In genomic region chr9:137046094-137046787, GRCh38 we compare ENCODE assay signal across 1 cellular context.
TF ChIP-seq lines count a peak whose summit lies in the region.

TSS of gene NPDC1 (minus strand) at chr9:137046177. CDS start at chr9:137045989, 188 bp downstream.

TF ChIP-seq in HepG2, 621 proteins besides CTCF, POLR2A, EP300 and RAD21 (continued from another document and continues in another):
- TF ChIP-seq ZBTB40 (IDR thresholded peaks at IDR 0.05) = no peak
- TF ChIP-seq ZBTB40 (CRISPR knock-in tag; IDR thresholded peaks at IDR 0.05) = peak; percentile 54; the same call in 1 of the 2 replicates
- TF ChIP-seq ZNF251 (CRISPR knock-in tag; IDR thresholded peaks at IDR 0.05) = no peak
- TF ChIP-seq YEATS4 (CRISPR knock-in tag; IDR thresholded peaks at IDR 0.05; ENCODE audit: borderline replicate concordance) = no peak; the same call in 1 of the 2 replicates
- 0 out of 2 replicates have a peak, but pooled peaks have one; percentile 21 for TF ChIP-seq ZNF784 (CRISPR knock-in tag; IDR thresholded peaks at IDR 0.05; ENCODE audit: borderline replicate concordance)
- TF ChIP-seq ZNF326 (CRISPR knock-in tag; IDR thresholded peaks at IDR 0.05; ENCODE audit: borderline replicate concordance) = 0 out of 2 replicates have a peak, but pooled peaks have one; percentile 40
- peak; percentile 46 for TF ChIP-seq SPEN (CRISPR knock-in tag; IDR thresholded peaks at IDR 0.05; ENCODE audit: low read depth)
- TF ChIP-seq ZNF503 (CRISPR knock-in tag; IDR thresholded peaks at IDR 0.05) = 0 out of 2 replicates have a peak, but pooled peaks have one; percentile 47
- TF ChIP-seq HNF1B (CRISPR knock-in tag; IDR thresholded peaks at IDR 0.05) = peak; percentile 77
- TF ChIP-seq ATF3 (CRISPR knock-in tag; IDR thresholded peaks at IDR 0.05) = peak; percentile 49; the same call in 1 of the 2 replicates
- TF ChIP-seq ZSCAN21 (CRISPR knock-in tag; IDR thresholded peaks at IDR 0.05; ENCODE audit: borderline replicate concordance) = no peak; the same call in 1 of the 2 replicates
- TF ChIP-seq LRRFIP1 (CRISPR knock-in tag; conservative IDR thresholded peaks at IDR 0.05) = 0 out of 2 replicates have a peak, but pooled peaks have one; percentile 79
- TF ChIP-seq ZFP37 (CRISPR knock-in tag; IDR thresholded peaks at IDR 0.05; ENCODE audit: borderline replicate concordance) = peak; percentile 93; the same call in 1 of the 2 replicates
- peak; percentile 12; the same call in 1 of the 2 replicates for TF ChIP-seq ZNF205 (CRISPR knock-in tag; IDR thresholded peaks at IDR 0.05)
- peak; percentile 80; the same call in 1 of the 2 replicates for TF ChIP-seq ZFP90 (CRISPR knock-in tag; IDR thresholded peaks at IDR 0.05; ENCODE audit: borderline replicate concordance)
- 0 out of 2 replicates have a peak, but pooled peaks have one; percentile 59 for TF ChIP-seq RFXAP (CRISPR knock-in tag; IDR thresholded peaks at IDR 0.05; ENCODE audit: borderline replicate concordance)
- TF ChIP-seq ZNF616 (CRISPR knock-in tag; IDR thresholded peaks at IDR 0.05; ENCODE audit: low read depth) = peak; percentile 34; the same call in 1 of the 2 replicates
- no peak; the same call in 1 of the 2 replicates for TF ChIP-seq ZNF724P (CRISPR knock-in tag; IDR thresholded peaks at IDR 0.05; ENCODE audit: borderline replicate concordance)
- peak; percentile 57 for TF ChIP-seq ZBTB7A (CRISPR knock-in tag; IDR thresholded peaks at IDR 0.05)
- peak; percentile 66; the same call in 1 of the 2 replicates for TF ChIP-seq HES4 (CRISPR knock-in tag; IDR thresholded peaks at IDR 0.05; ENCODE audit: borderline replicate concordance)
- 0 out of 2 replicates have a peak, but pooled peaks have one; percentile 58 for TF ChIP-seq ATF6 (CRISPR knock-in tag; conservative IDR thresholded peaks at IDR 0.05)
- TF ChIP-seq NFKB2 (CRISPR knock-in tag; IDR thresholded peaks at IDR 0.05; ENCODE audit: borderline replicate concordance) = peak; percentile 78; the same call in 1 of the 2 replicates
- TF ChIP-seq SP4 (CRISPR knock-in tag; IDR thresholded peaks at IDR 0.05) = peak; percentile 59
- TF ChIP-seq MTA1 (CRISPR knock-in tag; IDR thresholded peaks at IDR 0.05; ENCODE audit: borderline replicate concordance) = 0 out of 2 replicates have a peak, but pooled peaks have one; percentile 58
- TF ChIP-seq ZNF7 (CRISPR knock-in tag; IDR thresholded peaks at IDR 0.05) = no peak
- peak; percentile 77; the same call in 1 of the 2 replicates for TF ChIP-seq EHMT2 (IDR thresholded peaks at IDR 0.05; ENCODE audit: borderline replicate concordance, low read depth, low read length)
- no peak for TF ChIP-seq PHB2 (IDR thresholded peaks at IDR 0.05; ENCODE audit: partially characterized antibody)
- TF ChIP-seq KLF6 (CRISPR knock-in tag; IDR thresholded peaks at IDR 0.05) = peak; percentile 86; the same call in 1 of the 2 replicates
- TF ChIP-seq CHD4 (IDR thresholded peaks at IDR 0.05; ENCODE audit: borderline replicate concordance, low read length) = no peak
- TF ChIP-seq ZNF225 (CRISPR knock-in tag; IDR thresholded peaks at IDR 0.05) = peak; percentile 89; the same call in 1 of the 2 replicates
- TF ChIP-seq NR2F6 (IDR thresholded peaks at IDR 0.05) = no peak
- 0 out of 2 replicates have a peak, but pooled peaks have one; percentile 38 for TF ChIP-seq NR2F6 (CRISPR knock-in tag; IDR thresholded peaks at IDR 0.05)
- TF ChIP-seq ZBTB20 (CRISPR knock-in tag; IDR thresholded peaks at IDR 0.05; ENCODE audit: borderline replicate concordance, low read depth) = peak; percentile 73; the same call in 1 of the 2 replicates
- peak; percentile 96 for TF ChIP-seq SMAD3 (CRISPR knock-in tag; IDR thresholded peaks at IDR 0.05)
- TF ChIP-seq MXD4 (CRISPR knock-in tag; IDR thresholded peaks at IDR 0.05) = peak; percentile 69; the same call in 1 of the 2 replicates
- peak; percentile 87; the same call in 1 of the 2 replicates for TF ChIP-seq SP140L (CRISPR knock-in tag; IDR thresholded peaks at IDR 0.05; ENCODE audit: borderline replicate concordance)
- peak; percentile 78 for TF ChIP-seq ZNF230 (CRISPR knock-in tag; IDR thresholded peaks at IDR 0.05)
- peak; percentile 80 for TF ChIP-seq ZNF501 (CRISPR knock-in tag; IDR thresholded peaks at IDR 0.05)
- TF ChIP-seq ZNF331 (CRISPR knock-in tag; IDR thresholded peaks at IDR 0.05) = peak; percentile 87
- peak; percentile 85 for TF ChIP-seq ZNF124 (CRISPR knock-in tag; IDR thresholded peaks at IDR 0.05)
- no peak for TF ChIP-seq CBX2 (IDR thresholded peaks at IDR 0.05; ENCODE audit: low read depth, low read length)
- no peak for TF ChIP-seq CBX2 (CRISPR knock-in tag; IDR thresholded peaks at IDR 0.05; ENCODE audit: low read depth)
- TF ChIP-seq ZNF614 (CRISPR knock-in tag; IDR thresholded peaks at IDR 0.05; ENCODE audit: borderline replicate concordance) = peak; percentile 69; the same call in 1 of the 2 replicates
- TF ChIP-seq ETV6 (CRISPR knock-in tag; conservative IDR thresholded peaks at IDR 0.05) = peak; percentile 78; the same call in 1 of the 2 replicates
